ENCODE assay signal across 11 cellular contexts in the genomic region with DNA sequence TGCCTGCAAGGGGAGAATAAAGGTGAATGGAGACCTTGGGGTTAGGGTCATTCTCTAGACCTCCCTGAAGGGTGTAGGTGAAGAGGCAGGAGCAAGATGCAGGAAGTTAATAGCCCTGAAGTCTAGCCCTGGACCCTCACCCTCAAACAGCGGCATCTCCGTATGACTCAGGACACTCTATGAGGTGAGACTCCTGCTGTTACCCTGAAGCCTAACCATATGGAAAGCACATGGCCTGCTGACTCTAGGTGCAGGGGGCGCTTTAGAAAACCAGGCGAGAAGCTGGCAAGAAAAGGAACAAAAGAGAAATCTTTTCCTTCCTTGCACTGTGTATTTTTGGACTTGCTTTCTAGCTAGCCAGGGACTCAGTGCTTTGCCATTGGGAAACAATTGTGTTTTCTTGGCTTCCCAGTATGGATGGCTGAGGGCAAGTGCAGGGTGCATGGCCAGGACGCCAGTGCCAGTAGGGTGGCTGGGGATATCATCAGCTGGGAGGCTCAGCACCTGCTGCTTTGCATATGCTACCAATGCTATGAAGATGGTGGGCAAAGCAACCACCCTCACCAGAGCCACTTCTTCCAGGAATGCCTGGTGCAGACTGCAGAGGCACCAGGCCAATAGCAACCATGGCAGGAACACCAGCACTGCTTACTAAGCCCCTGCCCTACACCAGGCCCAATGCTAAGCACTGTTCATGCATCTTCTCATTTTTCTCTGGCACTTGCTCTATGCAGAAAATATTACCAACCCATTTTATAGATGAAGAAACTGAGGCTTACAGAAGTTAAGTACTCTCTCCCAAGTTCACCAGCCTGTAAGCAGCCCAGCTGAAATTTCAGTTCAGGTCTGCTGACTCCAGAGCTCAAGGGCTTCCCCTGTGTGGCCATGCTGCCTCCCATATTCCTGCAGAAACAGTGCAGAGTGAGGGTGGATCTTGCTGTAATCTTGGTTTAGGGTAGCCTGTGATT.
"Had no signal": no experiment of that assay in that cellular context is flagged by ENCODE, and none has a peak within 500 bp of the region (broad histone marks: within the 10 kb centered on the region; RNA-seq: fewer than 3 reads in every experiment).

No MANE protein-coding gene starts in this region.

- H3K27me3 ChIP-seq: foreskin keratinocyte, spleen, upper lobe of right lung had no signal

- H3K4me1 ChIP-seq: lower lobe of right lung, parathyroid adenoma, spleen, upper lobe of right lung had no signal

- H2AFZ ChIP-seq: parathyroid adenoma had no signal

- H3K4me3 ChIP-seq: lower lobe of right lung, spleen, thoracic aorta, upper lobe of right lung had no signal

- H3K27ac ChIP-seq: foreskin keratinocyte, lower lobe of right lung, parathyroid adenoma, spleen, thoracic aorta, upper lobe of right lung had no signal

- DNase-seq: activated CD4-positive, alpha-beta memory T cell treated with anti-CD3 and anti-CD28 coated beads for 36 hours; activated CD4-positive, alpha-beta T cell treated with anti-CD3 and anti-CD28 coated beads for 4 hours; activated T-cell treated with anti-CD3 and anti-CD28 coated beads for 4 hours; caudate nucleus; foreskin keratinocyte; lower lobe of right lung; spleen; stimulated activated naive B cell treated with anti-CD40 and anti-IgM and Interleukin-4, amounts not matched to agents 10 μg/mL and 1 μg/mL and 100 μg/mL, for 72 hours; upper lobe of right lung had no signal

- H3K9me3 ChIP-seq: lower lobe of right lung, thoracic aorta, upper lobe of right lung had no signal

- H3K79me2 ChIP-seq: parathyroid adenoma had no signal

- H3K36me3 ChIP-seq: lower lobe of right lung, thoracic aorta, upper lobe of right lung had no signal

- H3K9ac ChIP-seq: parathyroid adenoma had no signal
